In genomic region chr17:18129041-18129502, GRCh38 we compare ENCODE assay signal across 11 cellular contexts. TPM values are rescaled to one million over a fixed set of nuclear protein-coding genes. Genes with fewer than 3 reads are reported as not detected.
DNase-seq lines count a peak whose midpoint lies in the region; ATAC-seq and TF ChIP-seq lines count a peak whose summit lies in the region.
"Had no signal": no experiment of that assay in that cellular context is flagged by ENCODE, and none has a peak within 500 bp of the region (broad histone marks: within the 10 kb centered on the region; RNA-seq: fewer than 3 reads in every experiment).

No MANE protein-coding gene starts in this region.

- ATAC-seq in lung (ENCODE audit: insufficient read depth, low FRiP score) = peak; percentile 66
- no peak for ATAC-seq in stimulated activated memory B cell treated with anti-CD40 and anti-IgM and Interleukin-4, amounts not matched to agents 10 μg/mL and 1 μg/mL and 100 μg/mL, for 72 hours
- no peak for ATAC-seq in T-helper 17 cell
- ATAC-seq: stimulated activated naive CD8-positive, alpha-beta T cell treated with anti-CD3 and anti-CD28 coated beads, Interleukin-15, Interleukin-2, amounts not matched to agents 100 U/mL and 50 U/mL, for 24 hours had no signal

- DNase-seq in NCI-H2029 (lab: John Stamatoyannopoulos, UW) = peak; percentile 88
- DNase-seq in MCF 10A (ENCODE audit: unreplicated experiment) = peak; percentile 77
- peak; percentile 75 for DNase-seq in lung (ENCODE audit: low spot score)
- no peak for DNase-seq in T-helper 17 cell
- no peak for DNase-seq in NAMALWA (ENCODE audit: low spot score)
- no peak for DNase-seq in COLO829 (ENCODE audit: low spot score)
- DNase-seq: stimulated activated naive CD8-positive, alpha-beta T cell treated with anti-CD3 and anti-CD28 coated beads, Interleukin-15, Interleukin-2, amounts not matched to agents 100 U/mL and 50 U/mL, for 24 hours had no signal

- POLR2A ChIA-PET in MCF 10A (lab: Yijun Ruan, JAX) = interaction anchor here (0.5 kb wide), 1 partner anchor 55 kb away, joined by 3 read pairs; no protein-coding TSS in a partner anchor

- intact Hi-C loops in MCF 10A (cut with micrococcal nuclease) = no loop called here

- H3K9me3 ChIP-seq in lung (ENCODE audit: control insufficient read depth in 2 of 2, insufficient read depth in 1 of 2, low read length in 1 of 2) = no peaks in the 10 kb centered on the region
- H3K9me3 ChIP-seq in T-helper 17 cell (ENCODE audit: control insufficient read depth, low read length, poor library complexity, severe bottlenecking) = no peaks in the 10 kb centered on the region

- no peaks in the 10 kb centered on the region for H3K4me1 Mint-ChIP-seq in MCF 10A (ENCODE audit: insufficient read depth, unreplicated experiment)
- H3K4me1 Mint-ChIP-seq in stimulated activated memory B cell treated with anti-CD40 and anti-IgM and Interleukin-4, amounts not matched to agents 10 μg/mL and 1 μg/mL and 100 μg/mL, for 72 hours = no peaks in the 10 kb centered on the region
- H3K4me1 Mint-ChIP-seq in T-helper 17 cell = peaks cover 2% of the 10 kb centered on the region

- H3K9me3 Mint-ChIP-seq in MCF 10A (ENCODE audit: unreplicated experiment) = no peaks in the 10 kb centered on the region
- no peaks in the 10 kb centered on the region for H3K9me3 Mint-ChIP-seq in stimulated activated memory B cell treated with anti-CD40 and anti-IgM and Interleukin-4, amounts not matched to agents 10 μg/mL and 1 μg/mL and 100 μg/mL, for 72 hours

- BruUV-seq in MCF 10A (replicated peaks; lab: Mats Ljungman, UMichigan) = no TSS peak

- no peaks in the 10 kb centered on the region for H3K27me3 Mint-ChIP-seq in MCF 10A (ENCODE audit: insufficient read depth, unreplicated experiment)
- H3K27me3 Mint-ChIP-seq in stimulated activated memory B cell treated with anti-CD40 and anti-IgM and Interleukin-4, amounts not matched to agents 10 μg/mL and 1 μg/mL and 100 μg/mL, for 72 hours = no peaks in the 10 kb centered on the region
- no peaks in the 10 kb centered on the region for H3K27me3 Mint-ChIP-seq in T-helper 17 cell

- H3K27ac ChIP-seq in C4-2B = peak overlapping the region; percentile 75
- H3K27ac ChIP-seq in lung (ENCODE audit: low read depth in 1 of 2, low read length in 1 of 2) = no peak overlapping the region
- H3K27ac ChIP-seq: SK-N-MC, skin epidermis had no signal

- WGBS in lung, 2 donors = 50 to 71% methylated on average over 4 of the region's 4 CpGs

- H3K4me1 ChIP-seq in lung (ENCODE audit: control insufficient read depth in 2 of 2, insufficient read depth in 2 of 2, low read length in 2 of 2) = no peaks in the 10 kb centered on the region

- no peak overlapping the region for H3K4me3 ChIP-seq in lung
- H3K4me3 ChIP-seq: SK-N-MC, skin epidermis had no signal

- H3K36me3 Mint-ChIP-seq in MCF 10A (ENCODE audit: insufficient read depth, unreplicated experiment) (no peaks in the 10 kb centered on the region), T-helper 17 cell (ENCODE audit: low read depth) (no peaks in the 10 kb centered on the region)
- no peaks in the 10 kb centered on the region for H3K36me3 Mint-ChIP-seq in stimulated activated memory B cell treated with anti-CD40 and anti-IgM and Interleukin-4, amounts not matched to agents 10 μg/mL and 1 μg/mL and 100 μg/mL, for 72 hours

- H3K27ac Mint-ChIP-seq in MCF 10A (ENCODE audit: low read depth, unreplicated experiment) = no peak overlapping the region
- H3K27ac Mint-ChIP-seq in stimulated activated memory B cell treated with anti-CD40 and anti-IgM and Interleukin-4, amounts not matched to agents 10 μg/mL and 1 μg/mL and 100 μg/mL, for 72 hours = no peak overlapping the region
- no peak overlapping the region for H3K27ac Mint-ChIP-seq in T-helper 17 cell

- no peak for TF ChIP-seq CTCF in C4-2B (conservative IDR thresholded peaks at IDR 0.05)
- TF ChIP-seq CTCF in MCF 10A (IDR thresholded peaks at IDR 0.05; ENCODE audit: unreplicated experiment) = no peak
- no peak for TF ChIP-seq CTCF in lung (IDR thresholded peaks at IDR 0.05; ENCODE audit: control extremely low read depth, extremely low read depth)

- CTCF ChIA-PET in MCF 10A (lab: Yijun Ruan, JAX) = interaction anchor here (1.5 kb wide), 1 partner anchor 13 kb away, joined by 10 read pairs; no protein-coding TSS in a partner anchor

- no peaks in the 10 kb centered on the region for H3K36me3 ChIP-seq in lung (ENCODE audit: control insufficient read depth in 2 of 2, insufficient read depth in 2 of 2, low read length in 2 of 2)

- no peaks in the 10 kb centered on the region for H3K27me3 ChIP-seq in lung (ENCODE audit: control insufficient read depth, insufficient read depth)

- H3K4me3 Mint-ChIP-seq in MCF 10A (ENCODE audit: unreplicated experiment) = no peak overlapping the region
- H3K4me3 Mint-ChIP-seq in stimulated activated memory B cell treated with anti-CD40 and anti-IgM and Interleukin-4, amounts not matched to agents 10 μg/mL and 1 μg/mL and 100 μg/mL, for 72 hours = no peak overlapping the region
- no peak overlapping the region for H3K4me3 Mint-ChIP-seq in T-helper 17 cell

RNA-seq across cellular contexts. Expression of gene MYO15A, which starts 20.5 kb away (rescaled TPM):
- total RNA-seq in MCF 10A (2022) (0.20 and 1.1 TPM in 2 replicates), lung (1 to 10 TPM; 2.1 to 2.4 TPM), T-helper 17 cell (1 to 10 TPM in 1 of 2 donors, under 1 TPM in 1; 0.65 to 1.4 TPM)
- polyA plus RNA-seq in lung = 1 to 10 TPM in 1 of 2 donors, under 1 TPM in 1; 0.56 to 2.7 TPM

RNA-seq across cellular contexts. Expression of gene DRG2, which starts 41.3 kb away (rescaled TPM):
- 33.8 and 39.5 TPM in 2 replicates for total RNA-seq in MCF 10A (2022)
- 10 to 100 TPM; 28.6 to 41.3 TPM for total RNA-seq in lung
- polyA plus RNA-seq in lung = 10 to 100 TPM; 32.7 to 38.5 TPM
- 10 to 100 TPM; 43.6 to 52.3 TPM for total RNA-seq in T-helper 17 cell

RNA-seq across cellular contexts. Expression of gene ALKBH5, which starts 54.6 kb away (rescaled TPM):
- total RNA-seq in MCF 10A (2022) = 69.5 and 85.1 TPM in 2 replicates
- 100 to 1,000 TPM in 1 of 2 donors, 10 to 100 TPM in 1; 83.0 to 104 TPM for total RNA-seq in lung
- polyA plus RNA-seq in lung = 10 to 100 TPM; 30.2 to 36.5 TPM
- total RNA-seq in T-helper 17 cell = 100 to 1,000 TPM; 100 to 104 TPM

Comparison
In these comparisons a context has a peak if more than half of its experiments do, and no peak if none do; other contexts are left out.
1. DNase-seq: peak in NCI-H2029 (single experiment), MCF 10A (single experiment) and lung (single experiment); none in T-helper 17 cell (0 of 3), NAMALWA (single experiment) and COLO829 (single experiment).